1 cellular context compared by ENCODE assay signal in genomic region chr13:98142427-98143156, GRCh38.
TF ChIP-seq lines count a peak whose summit lies in the region.

FARP1 (plus strand) TSS chr13:98143094; CDS start chr13:98213243, 70,149 bp downstream.

TF ChIP-seq in GM12878, 131 proteins besides CTCF, POLR2A, EP300 and RAD21 (continued from another document):
- TF ChIP-seq ZBTB40 (IDR thresholded peaks at IDR 0.05; ENCODE audit: borderline replicate concordance) = peak; percentile 44; the same call in 1 of the 2 replicates
- TF ChIP-seq RFX5 (IDR thresholded peaks at IDR 0.05; ENCODE audit: low read depth, low read length) = no peak
- TF ChIP-seq SUPT20H (IDR thresholded peaks at IDR 0.05; ENCODE audit: borderline replicate concordance, control insufficient read depth, low read depth, low read length) = no peak
- TF ChIP-seq MEF2B (IDR thresholded peaks at IDR 0.05; ENCODE audit: partially characterized antibody, poor library complexity, severe bottlenecking) = peak; percentile 95
- 0 out of 2 replicates have a peak, but pooled peaks have one; percentile 41 for TF ChIP-seq LARP7 (IDR thresholded peaks at IDR 0.05)
- TF ChIP-seq TAF1 (IDR thresholded peaks at IDR 0.05; ENCODE audit: borderline replicate concordance, low read depth, low read length) = no peak
- TF ChIP-seq RUNX3 (IDR thresholded peaks at IDR 0.05; ENCODE audit: low read length) = no peak
- no peak for TF ChIP-seq RB1 (IDR thresholded peaks at IDR 0.05; ENCODE audit: borderline replicate concordance)
